Comparison of ENCODE assay signal across 1 cellular context in the genomic region with DNA sequence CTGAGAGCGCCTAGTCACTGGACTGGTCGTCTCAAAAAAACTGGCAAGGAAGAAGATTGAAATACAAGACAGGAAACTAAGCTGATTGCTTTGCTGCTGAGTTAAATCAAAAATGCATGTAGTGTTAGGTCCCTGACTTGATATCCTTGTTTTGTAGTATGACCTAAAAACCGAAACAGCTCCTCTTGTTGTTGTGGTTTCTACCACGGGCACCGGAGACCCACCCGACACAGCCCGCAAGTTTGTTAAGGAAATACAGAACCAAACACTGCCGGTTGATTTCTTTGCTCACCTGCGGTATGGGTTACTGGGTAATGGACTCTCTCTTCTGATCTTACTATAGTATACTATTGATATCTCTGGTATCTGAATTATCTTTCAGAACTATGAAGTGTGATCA.
TF ChIP-seq lines count a peak whose summit lies in the region.

No MANE protein-coding gene starts in this region.

TF ChIP-seq in GM12878, 131 proteins besides CTCF, POLR2A, EP300 and RAD21:
- TF ChIP-seq JUND (IDR thresholded peaks at IDR 0.05; ENCODE audit: low read depth, low read length), result no peak
- TF ChIP-seq RUNX3 (IDR thresholded peaks at IDR 0.05; ENCODE audit: low read length), result peak; percentile 90
- TF ChIP-seq ZZZ3 (IDR thresholded peaks at IDR 0.05; ENCODE audit: control insufficient read depth, insufficient read length, low read depth), result no peak
- TF ChIP-seq, protein P1, sequence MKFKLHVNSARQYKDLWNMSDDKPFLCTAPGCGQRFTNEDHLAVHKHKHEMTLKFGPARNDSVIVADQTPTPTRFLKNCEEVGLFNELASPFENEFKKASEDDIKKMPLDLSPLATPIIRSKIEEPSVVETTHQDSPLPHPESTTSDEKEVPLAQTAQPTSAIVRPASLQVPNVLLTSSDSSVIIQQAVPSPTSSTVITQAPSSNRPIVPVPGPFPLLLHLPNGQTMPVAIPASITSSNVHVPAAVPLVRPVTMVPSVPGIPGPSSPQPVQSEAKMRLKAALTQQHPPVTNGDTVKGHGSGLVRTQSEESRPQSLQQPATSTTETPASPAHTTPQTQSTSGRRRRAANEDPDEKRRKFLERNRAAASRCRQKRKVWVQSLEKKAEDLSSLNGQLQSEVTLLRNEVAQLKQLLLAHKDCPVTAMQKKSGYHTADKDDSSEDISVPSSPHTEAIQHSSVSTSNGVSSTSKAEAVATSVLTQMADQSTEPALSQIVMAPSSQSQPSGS (IDR thresholded peaks at IDR 0.05; ENCODE audit: low read length), result peak; percentile 14; the same call in 1 of the 2 replicates
- TF ChIP-seq ATF7 (IDR thresholded peaks at IDR 0.05; ENCODE audit: low read depth), result no peak
